Comparison of ENCODE assay signal across 1 cellular context in the genomic region with DNA sequence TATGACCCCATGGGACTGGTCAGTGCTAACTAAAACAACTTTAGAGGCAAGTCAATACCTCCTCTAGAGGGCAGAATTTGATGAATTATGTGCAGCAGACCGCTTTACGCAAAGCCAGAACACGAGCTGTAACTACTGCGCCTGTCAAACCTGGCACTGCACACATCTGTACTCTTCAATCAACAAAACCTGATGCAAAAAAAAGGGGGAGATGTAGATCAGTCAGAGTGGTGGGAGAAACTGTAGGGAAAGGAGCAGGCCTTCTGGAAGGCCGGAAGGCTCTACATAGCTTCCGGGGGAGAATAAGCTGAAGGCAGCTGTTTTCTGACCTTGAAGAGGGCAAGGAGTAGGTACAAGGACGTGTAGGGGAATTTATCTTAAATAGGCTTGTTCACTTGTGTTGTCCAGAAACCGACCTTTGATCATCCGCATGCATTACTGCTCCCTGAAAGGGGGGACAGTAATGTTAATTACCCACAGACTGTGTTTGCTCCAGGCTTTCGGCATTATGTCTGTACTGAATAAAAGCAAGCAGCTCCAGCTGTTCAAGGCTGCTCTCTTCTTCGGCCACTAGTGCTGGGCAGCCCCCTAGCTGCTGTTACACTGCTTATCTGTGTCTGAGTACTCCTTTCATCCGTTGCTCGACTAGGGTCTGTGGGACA.
TF ChIP-seq lines count a peak whose summit lies in the region.

No MANE protein-coding gene starts in this region.

TF ChIP-seq in GM12878, 131 proteins besides CTCF, POLR2A, EP300 and RAD21:
- peak; percentile 71; the same call in 1 of the 2 replicates for TF ChIP-seq MTA3 (IDR thresholded peaks at IDR 0.05; ENCODE audit: borderline replicate concordance, low read length)
- TF ChIP-seq, protein P1, sequence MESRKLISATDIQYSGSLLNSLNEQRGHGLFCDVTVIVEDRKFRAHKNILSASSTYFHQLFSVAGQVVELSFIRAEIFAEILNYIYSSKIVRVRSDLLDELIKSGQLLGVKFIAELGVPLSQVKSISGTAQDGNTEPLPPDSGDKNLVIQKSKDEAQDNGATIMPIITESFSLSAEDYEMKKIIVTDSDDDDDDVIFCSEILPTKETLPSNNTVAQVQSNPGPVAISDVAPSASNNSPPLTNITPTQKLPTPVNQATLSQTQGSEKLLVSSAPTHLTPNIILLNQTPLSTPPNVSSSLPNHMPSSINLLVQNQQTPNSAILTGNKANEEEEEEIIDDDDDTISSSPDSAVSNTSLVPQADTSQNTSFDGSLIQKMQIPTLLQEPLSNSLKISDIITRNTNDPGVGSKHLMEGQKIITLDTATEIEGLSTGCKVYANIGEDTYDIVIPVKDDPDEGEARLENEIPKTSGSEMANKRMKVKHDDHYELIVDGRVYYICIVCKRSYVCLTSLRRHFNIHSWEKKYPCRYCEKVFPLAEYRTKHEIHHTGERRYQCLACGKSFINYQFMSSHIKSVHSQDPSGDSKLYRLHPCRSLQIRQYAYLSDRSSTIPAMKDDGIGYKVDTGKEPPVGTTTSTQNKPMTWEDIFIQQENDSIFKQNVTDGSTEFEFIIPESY (IDR thresholded peaks at IDR 0.05): 0 out of 2 replicates have a peak, but pooled peaks have one; percentile 44
- TF ChIP-seq, protein P2, sequence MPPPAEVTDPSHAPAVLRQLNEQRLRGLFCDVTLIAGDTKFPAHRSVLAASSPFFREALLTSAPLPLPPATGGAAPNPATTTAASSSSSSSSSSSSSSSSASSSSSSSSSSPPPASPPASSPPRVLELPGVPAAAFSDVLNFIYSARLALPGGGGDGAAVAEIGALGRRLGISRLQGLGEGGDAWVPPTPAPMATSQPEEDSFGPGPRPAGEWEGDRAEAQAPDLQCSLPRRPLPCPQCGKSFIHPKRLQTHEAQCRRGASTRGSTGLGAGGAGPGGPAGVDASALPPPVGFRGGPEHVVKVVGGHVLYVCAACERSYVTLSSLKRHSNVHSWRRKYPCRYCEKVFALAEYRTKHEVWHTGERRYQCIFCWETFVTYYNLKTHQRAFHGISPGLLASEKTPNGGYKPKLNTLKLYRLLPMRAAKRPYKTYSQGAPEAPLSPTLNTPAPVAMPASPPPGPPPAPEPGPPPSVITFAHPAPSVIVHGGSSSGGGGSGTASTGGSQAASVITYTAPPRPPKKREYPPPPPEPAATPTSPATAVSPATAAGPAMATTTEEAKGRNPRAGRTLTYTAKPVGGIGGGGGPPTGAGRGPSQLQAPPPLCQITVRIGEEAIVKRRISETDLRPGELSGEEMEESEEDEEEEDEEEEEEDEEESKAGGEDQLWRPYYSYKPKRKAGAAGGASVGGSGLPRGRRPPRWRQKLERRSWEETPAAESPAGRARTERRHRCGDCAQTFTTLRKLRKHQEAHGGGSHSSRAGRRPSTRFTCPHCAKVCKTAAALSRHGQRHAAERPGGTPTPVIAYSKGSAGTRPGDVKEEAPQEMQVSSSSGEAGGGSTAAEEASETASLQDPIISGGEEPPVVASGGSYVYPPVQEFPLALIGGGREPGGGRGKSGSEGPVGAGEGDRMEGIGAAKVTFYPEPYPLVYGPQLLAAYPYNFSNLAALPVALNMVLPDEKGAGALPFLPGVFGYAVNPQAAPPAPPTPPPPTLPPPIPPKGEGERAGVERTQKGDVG (CRISPR knock-in tag; IDR thresholded peaks at IDR 0.05): no peak
